1 cellular context compared by ENCODE assay signal in the genomic region with DNA sequence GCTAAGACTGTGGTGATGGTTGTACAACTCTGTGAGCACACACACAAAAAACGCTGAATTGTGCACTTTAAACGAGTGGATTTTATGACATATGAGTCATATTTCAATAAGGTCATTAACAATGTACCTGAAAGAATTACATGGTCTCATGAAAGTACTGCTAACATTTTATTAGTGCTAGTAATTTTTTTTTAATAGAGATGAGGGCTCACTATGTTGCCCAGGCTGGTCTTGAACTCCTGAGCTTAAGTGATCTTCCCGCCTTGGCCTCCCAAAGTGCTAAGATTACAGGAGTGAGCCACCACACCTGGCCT.
TF ChIP-seq lines count a peak whose summit lies in the region.

No MANE protein-coding gene starts in this region.

TF ChIP-seq in H1, 55 proteins besides CTCF, POLR2A, EP300 and RAD21:
- TF ChIP-seq GTF2F1 (IDR thresholded peaks at IDR 0.05; ENCODE audit: borderline replicate concordance, low read depth, low read length) = no peak
- TF ChIP-seq RXRA (IDR thresholded peaks at IDR 0.05; ENCODE audit: insufficient read depth, low read depth, low read length) = no peak
- TF ChIP-seq SP1 (IDR thresholded peaks at IDR 0.05; ENCODE audit: low read depth, low read length) = no peak
- no peak for TF ChIP-seq TBP (IDR thresholded peaks at IDR 0.05; ENCODE audit: low read depth, low read length)
- TF ChIP-seq, protein P1, sequence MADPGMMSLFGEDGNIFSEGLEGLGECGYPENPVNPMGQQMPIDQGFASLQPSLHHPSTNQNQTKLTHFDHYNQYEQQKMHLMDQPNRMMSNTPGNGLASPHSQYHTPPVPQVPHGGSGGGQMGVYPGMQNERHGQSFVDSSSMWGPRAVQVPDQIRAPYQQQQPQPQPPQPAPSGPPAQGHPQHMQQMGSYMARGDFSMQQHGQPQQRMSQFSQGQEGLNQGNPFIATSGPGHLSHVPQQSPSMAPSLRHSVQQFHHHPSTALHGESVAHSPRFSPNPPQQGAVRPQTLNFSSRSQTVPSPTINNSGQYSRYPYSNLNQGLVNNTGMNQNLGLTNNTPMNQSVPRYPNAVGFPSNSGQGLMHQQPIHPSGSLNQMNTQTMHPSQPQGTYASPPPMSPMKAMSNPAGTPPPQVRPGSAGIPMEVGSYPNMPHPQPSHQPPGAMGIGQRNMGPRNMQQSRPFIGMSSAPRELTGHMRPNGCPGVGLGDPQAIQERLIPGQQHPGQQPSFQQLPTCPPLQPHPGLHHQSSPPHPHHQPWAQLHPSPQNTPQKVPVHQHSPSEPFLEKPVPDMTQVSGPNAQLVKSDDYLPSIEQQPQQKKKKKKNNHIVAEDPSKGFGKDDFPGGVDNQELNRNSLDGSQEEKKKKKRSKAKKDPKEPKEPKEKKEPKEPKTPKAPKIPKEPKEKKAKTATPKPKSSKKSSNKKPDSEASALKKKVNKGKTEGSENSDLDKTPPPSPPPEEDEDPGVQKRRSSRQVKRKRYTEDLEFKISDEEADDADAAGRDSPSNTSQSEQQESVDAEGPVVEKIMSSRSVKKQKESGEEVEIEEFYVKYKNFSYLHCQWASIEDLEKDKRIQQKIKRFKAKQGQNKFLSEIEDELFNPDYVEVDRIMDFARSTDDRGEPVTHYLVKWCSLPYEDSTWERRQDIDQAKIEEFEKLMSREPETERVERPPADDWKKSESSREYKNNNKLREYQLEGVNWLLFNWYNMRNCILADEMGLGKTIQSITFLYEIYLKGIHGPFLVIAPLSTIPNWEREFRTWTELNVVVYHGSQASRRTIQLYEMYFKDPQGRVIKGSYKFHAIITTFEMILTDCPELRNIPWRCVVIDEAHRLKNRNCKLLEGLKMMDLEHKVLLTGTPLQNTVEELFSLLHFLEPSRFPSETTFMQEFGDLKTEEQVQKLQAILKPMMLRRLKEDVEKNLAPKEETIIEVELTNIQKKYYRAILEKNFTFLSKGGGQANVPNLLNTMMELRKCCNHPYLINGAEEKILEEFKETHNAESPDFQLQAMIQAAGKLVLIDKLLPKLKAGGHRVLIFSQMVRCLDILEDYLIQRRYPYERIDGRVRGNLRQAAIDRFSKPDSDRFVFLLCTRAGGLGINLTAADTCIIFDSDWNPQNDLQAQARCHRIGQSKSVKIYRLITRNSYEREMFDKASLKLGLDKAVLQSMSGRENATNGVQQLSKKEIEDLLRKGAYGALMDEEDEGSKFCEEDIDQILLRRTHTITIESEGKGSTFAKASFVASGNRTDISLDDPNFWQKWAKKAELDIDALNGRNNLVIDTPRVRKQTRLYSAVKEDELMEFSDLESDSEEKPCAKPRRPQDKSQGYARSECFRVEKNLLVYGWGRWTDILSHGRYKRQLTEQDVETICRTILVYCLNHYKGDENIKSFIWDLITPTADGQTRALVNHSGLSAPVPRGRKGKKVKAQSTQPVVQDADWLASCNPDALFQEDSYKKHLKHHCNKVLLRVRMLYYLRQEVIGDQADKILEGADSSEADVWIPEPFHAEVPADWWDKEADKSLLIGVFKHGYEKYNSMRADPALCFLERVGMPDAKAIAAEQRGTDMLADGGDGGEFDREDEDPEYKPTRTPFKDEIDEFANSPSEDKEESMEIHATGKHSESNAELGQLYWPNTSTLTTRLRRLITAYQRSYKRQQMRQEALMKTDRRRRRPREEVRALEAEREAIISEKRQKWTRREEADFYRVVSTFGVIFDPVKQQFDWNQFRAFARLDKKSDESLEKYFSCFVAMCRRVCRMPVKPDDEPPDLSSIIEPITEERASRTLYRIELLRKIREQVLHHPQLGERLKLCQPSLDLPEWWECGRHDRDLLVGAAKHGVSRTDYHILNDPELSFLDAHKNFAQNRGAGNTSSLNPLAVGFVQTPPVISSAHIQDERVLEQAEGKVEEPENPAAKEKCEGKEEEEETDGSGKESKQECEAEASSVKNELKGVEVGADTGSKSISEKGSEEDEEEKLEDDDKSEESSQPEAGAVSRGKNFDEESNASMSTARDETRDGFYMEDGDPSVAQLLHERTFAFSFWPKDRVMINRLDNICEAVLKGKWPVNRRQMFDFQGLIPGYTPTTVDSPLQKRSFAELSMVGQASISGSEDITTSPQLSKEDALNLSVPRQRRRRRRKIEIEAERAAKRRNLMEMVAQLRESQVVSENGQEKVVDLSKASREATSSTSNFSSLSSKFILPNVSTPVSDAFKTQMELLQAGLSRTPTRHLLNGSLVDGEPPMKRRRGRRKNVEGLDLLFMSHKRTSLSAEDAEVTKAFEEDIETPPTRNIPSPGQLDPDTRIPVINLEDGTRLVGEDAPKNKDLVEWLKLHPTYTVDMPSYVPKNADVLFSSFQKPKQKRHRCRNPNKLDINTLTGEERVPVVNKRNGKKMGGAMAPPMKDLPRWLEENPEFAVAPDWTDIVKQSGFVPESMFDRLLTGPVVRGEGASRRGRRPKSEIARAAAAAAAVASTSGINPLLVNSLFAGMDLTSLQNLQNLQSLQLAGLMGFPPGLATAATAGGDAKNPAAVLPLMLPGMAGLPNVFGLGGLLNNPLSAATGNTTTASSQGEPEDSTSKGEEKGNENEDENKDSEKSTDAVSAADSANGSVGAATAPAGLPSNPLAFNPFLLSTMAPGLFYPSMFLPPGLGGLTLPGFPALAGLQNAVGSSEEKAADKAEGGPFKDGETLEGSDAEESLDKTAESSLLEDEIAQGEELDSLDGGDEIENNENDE (IDR thresholded peaks at IDR 0.05; ENCODE audit: insufficient replicate concordance, low read length) = no peak
- no peak for TF ChIP-seq CREB1 (IDR thresholded peaks at IDR 0.05)
- TF ChIP-seq POLR2AphosphoS5 (IDR thresholded peaks at IDR 0.05; ENCODE audit: low read depth, low read length) = no peak
- no peak for TF ChIP-seq CTBP2 (IDR thresholded peaks at IDR 0.05; ENCODE audit: borderline replicate concordance, insufficient read depth, insufficient read length, low read length)
